Comparison of ENCODE assay signal across 1 cellular context in the genomic region with DNA sequence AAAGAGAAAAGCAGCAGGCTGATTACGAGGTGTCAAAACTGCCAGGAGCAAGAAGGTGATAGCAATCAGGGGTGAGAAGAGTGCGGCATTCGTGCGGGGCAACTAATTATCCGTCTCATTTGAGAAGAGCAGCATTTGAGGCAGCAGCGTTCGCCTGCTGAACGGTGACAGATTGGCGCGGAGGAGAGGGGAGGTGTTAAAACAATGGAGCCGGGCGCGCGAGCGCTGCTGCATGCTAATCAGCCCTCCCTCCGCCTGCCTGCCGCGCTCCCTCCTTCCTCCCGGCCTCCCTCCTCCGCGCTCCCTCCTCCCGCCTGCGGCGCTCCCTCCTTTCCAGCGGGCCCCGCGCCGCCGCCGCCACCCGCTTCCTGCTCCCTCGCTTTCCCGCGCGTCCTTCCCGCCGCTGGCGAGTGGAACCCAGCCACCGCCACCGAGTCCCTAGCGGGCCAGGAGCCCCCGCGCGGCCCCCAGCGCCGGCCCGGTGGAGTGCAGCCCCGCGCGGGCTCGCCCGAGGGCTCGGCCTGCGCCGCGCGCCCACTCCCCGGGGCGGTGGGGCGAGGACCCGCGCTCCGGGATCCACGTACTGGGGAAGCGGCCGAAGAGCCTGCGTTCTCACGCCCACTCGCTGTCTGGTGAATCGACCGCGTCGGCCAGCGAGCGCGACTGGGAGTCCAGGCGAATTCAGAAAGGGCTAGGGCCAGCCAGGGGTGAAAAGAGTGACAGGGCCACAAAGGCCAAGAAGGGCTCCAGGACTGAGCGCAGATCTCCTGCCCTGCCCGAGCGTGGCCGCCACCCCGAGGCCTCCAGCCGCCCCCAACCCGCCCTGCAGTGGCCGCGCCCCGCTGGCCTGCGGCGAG.
TF ChIP-seq lines count a peak whose summit lies in the region.

No MANE protein-coding gene starts in this region.

TF ChIP-seq in WTC11, 78 proteins besides CTCF, POLR2A, EP300 and RAD21 (continued from another document and continues in another):
- TF ChIP-seq, protein P1, sequence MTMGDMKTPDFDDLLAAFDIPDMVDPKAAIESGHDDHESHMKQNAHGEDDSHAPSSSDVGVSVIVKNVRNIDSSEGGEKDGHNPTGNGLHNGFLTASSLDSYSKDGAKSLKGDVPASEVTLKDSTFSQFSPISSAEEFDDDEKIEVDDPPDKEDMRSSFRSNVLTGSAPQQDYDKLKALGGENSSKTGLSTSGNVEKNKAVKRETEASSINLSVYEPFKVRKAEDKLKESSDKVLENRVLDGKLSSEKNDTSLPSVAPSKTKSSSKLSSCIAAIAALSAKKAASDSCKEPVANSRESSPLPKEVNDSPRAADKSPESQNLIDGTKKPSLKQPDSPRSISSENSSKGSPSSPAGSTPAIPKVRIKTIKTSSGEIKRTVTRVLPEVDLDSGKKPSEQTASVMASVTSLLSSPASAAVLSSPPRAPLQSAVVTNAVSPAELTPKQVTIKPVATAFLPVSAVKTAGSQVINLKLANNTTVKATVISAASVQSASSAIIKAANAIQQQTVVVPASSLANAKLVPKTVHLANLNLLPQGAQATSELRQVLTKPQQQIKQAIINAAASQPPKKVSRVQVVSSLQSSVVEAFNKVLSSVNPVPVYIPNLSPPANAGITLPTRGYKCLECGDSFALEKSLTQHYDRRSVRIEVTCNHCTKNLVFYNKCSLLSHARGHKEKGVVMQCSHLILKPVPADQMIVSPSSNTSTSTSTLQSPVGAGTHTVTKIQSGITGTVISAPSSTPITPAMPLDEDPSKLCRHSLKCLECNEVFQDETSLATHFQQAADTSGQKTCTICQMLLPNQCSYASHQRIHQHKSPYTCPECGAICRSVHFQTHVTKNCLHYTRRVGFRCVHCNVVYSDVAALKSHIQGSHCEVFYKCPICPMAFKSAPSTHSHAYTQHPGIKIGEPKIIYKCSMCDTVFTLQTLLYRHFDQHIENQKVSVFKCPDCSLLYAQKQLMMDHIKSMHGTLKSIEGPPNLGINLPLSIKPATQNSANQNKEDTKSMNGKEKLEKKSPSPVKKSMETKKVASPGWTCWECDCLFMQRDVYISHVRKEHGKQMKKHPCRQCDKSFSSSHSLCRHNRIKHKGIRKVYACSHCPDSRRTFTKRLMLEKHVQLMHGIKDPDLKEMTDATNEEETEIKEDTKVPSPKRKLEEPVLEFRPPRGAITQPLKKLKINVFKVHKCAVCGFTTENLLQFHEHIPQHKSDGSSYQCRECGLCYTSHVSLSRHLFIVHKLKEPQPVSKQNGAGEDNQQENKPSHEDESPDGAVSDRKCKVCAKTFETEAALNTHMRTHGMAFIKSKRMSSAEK (CRISPR knock-in tag; IDR thresholded peaks at IDR 0.05; ENCODE audit: borderline replicate concordance), result no peak
- peak; percentile 74; the same call in 1 of the 2 replicates for TF ChIP-seq SMAD3 (CRISPR knock-in tag; IDR thresholded peaks at IDR 0.05; ENCODE audit: borderline replicate concordance)
- TF ChIP-seq, protein P2, sequence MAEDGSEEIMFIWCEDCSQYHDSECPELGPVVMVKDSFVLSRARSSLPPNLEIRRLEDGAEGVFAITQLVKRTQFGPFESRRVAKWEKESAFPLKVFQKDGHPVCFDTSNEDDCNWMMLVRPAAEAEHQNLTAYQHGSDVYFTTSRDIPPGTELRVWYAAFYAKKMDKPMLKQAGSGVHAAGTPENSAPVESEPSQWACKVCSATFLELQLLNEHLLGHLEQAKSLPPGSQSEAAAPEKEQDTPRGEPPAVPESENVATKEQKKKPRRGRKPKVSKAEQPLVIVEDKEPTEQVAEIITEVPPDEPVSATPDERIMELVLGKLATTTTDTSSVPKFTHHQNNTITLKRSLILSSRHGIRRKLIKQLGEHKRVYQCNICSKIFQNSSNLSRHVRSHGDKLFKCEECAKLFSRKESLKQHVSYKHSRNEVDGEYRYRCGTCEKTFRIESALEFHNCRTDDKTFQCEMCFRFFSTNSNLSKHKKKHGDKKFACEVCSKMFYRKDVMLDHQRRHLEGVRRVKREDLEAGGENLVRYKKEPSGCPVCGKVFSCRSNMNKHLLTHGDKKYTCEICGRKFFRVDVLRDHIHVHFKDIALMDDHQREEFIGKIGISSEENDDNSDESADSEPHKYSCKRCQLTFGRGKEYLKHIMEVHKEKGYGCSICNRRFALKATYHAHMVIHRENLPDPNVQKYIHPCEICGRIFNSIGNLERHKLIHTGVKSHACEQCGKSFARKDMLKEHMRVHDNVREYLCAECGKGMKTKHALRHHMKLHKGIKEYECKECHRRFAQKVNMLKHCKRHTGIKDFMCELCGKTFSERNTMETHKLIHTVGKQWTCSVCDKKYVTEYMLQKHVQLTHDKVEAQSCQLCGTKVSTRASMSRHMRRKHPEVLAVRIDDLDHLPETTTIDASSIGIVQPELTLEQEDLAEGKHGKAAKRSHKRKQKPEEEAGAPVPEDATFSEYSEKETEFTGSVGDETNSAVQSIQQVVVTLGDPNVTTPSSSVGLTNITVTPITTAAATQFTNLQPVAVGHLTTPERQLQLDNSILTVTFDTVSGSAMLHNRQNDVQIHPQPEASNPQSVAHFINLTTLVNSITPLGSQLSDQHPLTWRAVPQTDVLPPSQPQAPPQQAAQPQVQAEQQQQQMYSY (CRISPR knock-in tag; IDR thresholded peaks at IDR 0.05), result no peak
- no peak for TF ChIP-seq OVOL2 (CRISPR knock-in tag; IDR thresholded peaks at IDR 0.05; ENCODE audit: borderline replicate concordance)
- TF ChIP-seq TCF7 (CRISPR knock-in tag; IDR thresholded peaks at IDR 0.05; ENCODE audit: low read depth), result no peak
- TF ChIP-seq CREB1 (CRISPR knock-in tag; IDR thresholded peaks at IDR 0.05), result no peak
- peak; percentile 51; the same call in 1 of the 2 replicates for TF ChIP-seq ZNF232 (CRISPR knock-in tag; IDR thresholded peaks at IDR 0.05)
- TF ChIP-seq GABPB1 (CRISPR knock-in tag; IDR thresholded peaks at IDR 0.05), result no peak; the same call in 1 of the 2 replicates
- no peak for TF ChIP-seq HMGXB4 (CRISPR knock-in tag; IDR thresholded peaks at IDR 0.05)
- TF ChIP-seq GTF2I (CRISPR knock-in tag; conservative IDR thresholded peaks at IDR 0.05), result no peak
- TF ChIP-seq CREM (CRISPR knock-in tag; IDR thresholded peaks at IDR 0.05), result no peak
- TF ChIP-seq PRRX2 (CRISPR knock-in tag; IDR thresholded peaks at IDR 0.05), result no peak
- TF ChIP-seq ZNF416 (CRISPR knock-in tag; IDR thresholded peaks at IDR 0.05), result no peak
- no peak for TF ChIP-seq FOXJ3 (CRISPR knock-in tag; IDR thresholded peaks at IDR 0.05; ENCODE audit: borderline replicate concordance)
- no peak for TF ChIP-seq FOXP1 (CRISPR knock-in tag; IDR thresholded peaks at IDR 0.05; ENCODE audit: borderline replicate concordance)
- TF ChIP-seq, protein P3, sequence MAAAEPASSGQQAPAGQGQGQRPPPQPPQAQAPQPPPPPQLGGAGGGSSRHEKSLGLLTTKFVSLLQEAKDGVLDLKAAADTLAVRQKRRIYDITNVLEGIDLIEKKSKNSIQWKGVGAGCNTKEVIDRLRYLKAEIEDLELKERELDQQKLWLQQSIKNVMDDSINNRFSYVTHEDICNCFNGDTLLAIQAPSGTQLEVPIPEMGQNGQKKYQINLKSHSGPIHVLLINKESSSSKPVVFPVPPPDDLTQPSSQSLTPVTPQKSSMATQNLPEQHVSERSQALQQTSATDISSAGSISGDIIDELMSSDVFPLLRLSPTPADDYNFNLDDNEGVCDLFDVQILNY (CRISPR knock-in tag; IDR thresholded peaks at IDR 0.05), result peak; percentile 61
- no peak for TF ChIP-seq E2F1 (CRISPR knock-in tag; IDR thresholded peaks at IDR 0.05)
- no peak for TF ChIP-seq PREB (CRISPR knock-in tag; IDR thresholded peaks at IDR 0.05; ENCODE audit: borderline replicate concordance)
- TF ChIP-seq ETV6 (CRISPR knock-in tag; IDR thresholded peaks at IDR 0.05), result 0 out of 2 replicates have a peak, but pooled peaks have one; percentile 26
- TF ChIP-seq ESRRA (CRISPR knock-in tag; IDR thresholded peaks at IDR 0.05; ENCODE audit: borderline replicate concordance), result no peak
- no peak for TF ChIP-seq SOX15 (CRISPR knock-in tag; IDR thresholded peaks at IDR 0.05)
- no peak for TF ChIP-seq GRHL2 (CRISPR knock-in tag; IDR thresholded peaks at IDR 0.05; ENCODE audit: insufficient replicate concordance, severe bottlenecking)
- TF ChIP-seq, protein P4, sequence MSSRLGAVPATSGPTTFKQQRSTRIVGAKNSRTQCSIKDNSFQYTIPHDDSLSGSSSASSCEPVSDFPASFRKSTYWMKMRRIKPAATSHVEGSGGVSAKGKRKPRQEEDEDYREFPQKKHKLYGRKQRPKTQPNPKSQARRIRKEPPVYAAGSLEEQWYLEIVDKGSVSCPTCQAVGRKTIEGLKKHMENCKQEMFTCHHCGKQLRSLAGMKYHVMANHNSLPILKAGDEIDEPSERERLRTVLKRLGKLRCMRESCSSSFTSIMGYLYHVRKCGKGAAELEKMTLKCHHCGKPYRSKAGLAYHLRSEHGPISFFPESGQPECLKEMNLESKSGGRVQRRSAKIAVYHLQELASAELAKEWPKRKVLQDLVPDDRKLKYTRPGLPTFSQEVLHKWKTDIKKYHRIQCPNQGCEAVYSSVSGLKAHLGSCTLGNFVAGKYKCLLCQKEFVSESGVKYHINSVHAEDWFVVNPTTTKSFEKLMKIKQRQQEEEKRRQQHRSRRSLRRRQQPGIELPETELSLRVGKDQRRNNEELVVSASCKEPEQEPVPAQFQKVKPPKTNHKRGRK (CRISPR knock-in tag; IDR thresholded peaks at IDR 0.05; ENCODE audit: borderline replicate concordance), result no peak
- TF ChIP-seq CBFB (CRISPR knock-in tag; IDR thresholded peaks at IDR 0.05; ENCODE audit: low read depth), result no peak
- no peak for TF ChIP-seq JUN (CRISPR knock-in tag; IDR thresholded peaks at IDR 0.05)
- TF ChIP-seq, protein P5, sequence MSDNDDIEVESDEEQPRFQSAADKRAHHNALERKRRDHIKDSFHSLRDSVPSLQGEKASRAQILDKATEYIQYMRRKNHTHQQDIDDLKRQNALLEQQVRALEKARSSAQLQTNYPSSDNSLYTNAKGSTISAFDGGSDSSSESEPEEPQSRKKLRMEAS (CRISPR knock-in tag; IDR thresholded peaks at IDR 0.05), result peak; percentile 42; the same call in 1 of the 2 replicates
- TF ChIP-seq, protein P6, sequence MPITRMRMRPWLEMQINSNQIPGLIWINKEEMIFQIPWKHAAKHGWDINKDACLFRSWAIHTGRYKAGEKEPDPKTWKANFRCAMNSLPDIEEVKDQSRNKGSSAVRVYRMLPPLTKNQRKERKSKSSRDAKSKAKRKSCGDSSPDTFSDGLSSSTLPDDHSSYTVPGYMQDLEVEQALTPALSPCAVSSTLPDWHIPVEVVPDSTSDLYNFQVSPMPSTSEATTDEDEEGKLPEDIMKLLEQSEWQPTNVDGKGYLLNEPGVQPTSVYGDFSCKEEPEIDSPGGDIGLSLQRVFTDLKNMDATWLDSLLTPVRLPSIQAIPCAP (CRISPR knock-in tag; IDR thresholded peaks at IDR 0.05), result no peak
- TF ChIP-seq ZNF317 (CRISPR knock-in tag; IDR thresholded peaks at IDR 0.05; ENCODE audit: borderline replicate concordance, low read depth), result no peak
- no peak for TF ChIP-seq ATF2 (CRISPR knock-in tag; IDR thresholded peaks at IDR 0.05; ENCODE audit: borderline replicate concordance, low read depth)
